In genomic region chr7:158076215-158076614, GRCh38 we compare ENCODE assay signal across 22 cellular contexts.
DNase-seq lines count a peak whose midpoint lies in the region; ATAC-seq and TF ChIP-seq lines count a peak whose summit lies in the region.
"Had no signal": no experiment of that assay in that cellular context is flagged by ENCODE, and none has a peak within 500 bp of the region (broad histone marks: within the 10 kb centered on the region; RNA-seq: fewer than 3 reads in every experiment).

No MANE protein-coding gene starts in this region.

- H3K27ac ChIP-seq in osteoblast (ENCODE audit: low read depth, low read length): no peak overlapping the region
- H3K27ac ChIP-seq: 22Rv1, C4-2B, PC-9, SJSA1 had no signal

- H3K36me3 ChIP-seq in osteoblast (ENCODE audit: insufficient read depth, low read length): no peaks in the 10 kb centered on the region
- H3K36me3 ChIP-seq: SJSA1 had no signal

- no peak for ATAC-seq in GM18502 (IDR thresholded peaks at IDR 0.05; ENCODE audit: poor library complexity, unreplicated experiment)
- ATAC-seq: GM12878 had no signal

- H3K4me3 ChIP-seq in osteoblast (ENCODE audit: insufficient read depth, low read length): no peak overlapping the region
- H3K4me3 ChIP-seq: GM12878, PC-9, SJSA1 had no signal

- no peaks in the 10 kb centered on the region for H3K4me1 ChIP-seq in osteoblast (ENCODE audit: insufficient read depth, low read length)
- H3K4me1 ChIP-seq: SJSA1 had no signal

- H3K4me2 ChIP-seq in osteoblast (ENCODE audit: insufficient read depth, low read length): no peak overlapping the region
- H3K4me2 ChIP-seq: PC-9 had no signal

- DNase-seq in NCI-H1417 (lab: John Stamatoyannopoulos, UW) (peak in 2 of 3 experiments; percentile 37 to 68), NCI-H1417 treated with DMSO at 0.1 percent for 48 hours (lab: John Stamatoyannopoulos, UW) (no peak), osteoblast (ENCODE audit: insufficient read length, low spot score, missing footprints) (peak; percentile 66), superior temporal gyrus (ENCODE audit: extremely low spot score) (no peak)
- DNase-seq in activated effector memory CD4-positive, alpha-beta T cell treated with anti-CD3 and anti-CD28 coated beads, Interleukin-2, amount 50 U/mL, for 16 hours: peak; percentile 49
- no peak for DNase-seq in activated effector memory CD4-positive, alpha-beta T cell treated with Interleukin-2 at 50 U/mL for 16 hours
- DNase-seq: CD8-positive, alpha-beta memory T cell; DMS 273 treated with DMSO at 0.1 percent for 48 hours; EL; GDM1; NCI-H1048; NCI-H1930; NCI-H2227 treated with DMSO at 0.1 percent for 48 hours; NCI-H524; NCI-H774; PC-9; Right ventricle myocardium superior had no signal

- H4K20me1 ChIP-seq in osteoblast (ENCODE audit: insufficient read depth, low read length): no peaks in the 10 kb centered on the region

- H3K79me2 ChIP-seq in osteoblast (ENCODE audit: insufficient read depth, low read length): no peaks in the 10 kb centered on the region

- no peak overlapping the region for H2AFZ ChIP-seq in osteoblast (ENCODE audit: low read length)
- H2AFZ ChIP-seq: PC-9 had no signal

- no peaks in the 10 kb centered on the region for H3K27me3 ChIP-seq in osteoblast (ENCODE audit: insufficient read depth, low read length)
- H3K27me3 ChIP-seq: SJSA1 had no signal

- H3K9me3 ChIP-seq in osteoblast (ENCODE audit: low read depth, low read length): peaks cover 4% of the 10 kb centered on the region

- no peak for TF ChIP-seq CTCF in osteoblast (IDR thresholded peaks at IDR 0.05; ENCODE audit: extremely low read depth, low read depth, low read length)

Comparison
In these comparisons a context has a peak if more than half of its experiments do, and no peak if none do; other contexts are left out.
1. DNase-seq: peak in NCI-H1417 (2 of 3), activated effector memory CD4-positive, alpha-beta T cell treated with anti-CD3 and anti-CD28 coated beads, Interleukin-2, amount 50 U/mL, for 16 hours (single experiment) and osteoblast (single experiment); none in NCI-H1417 treated with DMSO at 0.1 percent for 48 hours (single experiment), activated effector memory CD4-positive, alpha-beta T cell treated with Interleukin-2 at 50 U/mL for 16 hours (single experiment) and superior temporal gyrus (single experiment).